ENCODE assay signal across 14 cellular contexts in genomic region chr2:166792808-166793207, GRCh38.
"Had no signal": no experiment of that assay in that cellular context is flagged by ENCODE, and none has a peak within 500 bp of the region (broad histone marks: within the 10 kb centered on the region; RNA-seq: fewer than 3 reads in every experiment).

No MANE protein-coding gene starts in this region.

- H3K4me3 ChIP-seq: colonic mucosa, heart right ventricle, left ventricle myocardium inferior, sigmoid colon, upper lobe of right lung had no signal

- ATAC-seq: foreskin keratinocyte; heart right ventricle; stimulated activated naive CD8-positive, alpha-beta T cell treated with anti-CD3 and anti-CD28 coated beads, Interleukin-15, Interleukin-2, amounts not matched to agents 100 U/mL and 50 U/mL, for 24 hours; upper lobe of right lung; WTC11 had no signal

- H3K36me3 ChIP-seq: colonic mucosa, heart right ventricle, left ventricle myocardium inferior, sigmoid colon, upper lobe of right lung had no signal

- H3K27ac ChIP-seq: colonic mucosa, foreskin keratinocyte, heart right ventricle, left ventricle myocardium inferior, sigmoid colon, upper lobe of right lung had no signal

- H3K9me3 ChIP-seq: colonic mucosa, upper lobe of right lung had no signal

- H3K27me3 ChIP-seq: colonic mucosa, foreskin keratinocyte, heart right ventricle, sigmoid colon, upper lobe of right lung had no signal

- H3K4me1 ChIP-seq: colonic mucosa, foreskin keratinocyte, heart right ventricle, left ventricle myocardium inferior, sigmoid colon, upper lobe of right lung had no signal

- FAIRE-seq: endothelial cell of umbilical vein had no signal

- DNase-seq: activated CD4-positive, alpha-beta T cell treated with anti-CD3 and anti-CD28 coated beads, Interleukin-2, amount 10 ng/mL, durations not matched to agents 24 days and 14 days; activated naive CD4-positive, alpha-beta T cell treated with anti-CD3 and anti-CD28 coated beads, Interleukin-2, amount 50 U/mL, for 16 hours; caudate nucleus; colonic mucosa; foreskin keratinocyte; heart right ventricle; islet precursor cell; left ventricle myocardium inferior; sigmoid colon; stimulated activated CD4-positive, alpha-beta T cell treated with anti-CD3 and anti-CD28 coated beads, Interleukin-2, amount 100 ng/mL, for 24 hours; stimulated activated naive CD8-positive, alpha-beta T cell treated with anti-CD3 and anti-CD28 coated beads, Interleukin-15, Interleukin-2, amounts not matched to agents 100 U/mL and 50 U/mL, for 24 hours; upper lobe of right lung had no signal
